In the genomic region with DNA sequence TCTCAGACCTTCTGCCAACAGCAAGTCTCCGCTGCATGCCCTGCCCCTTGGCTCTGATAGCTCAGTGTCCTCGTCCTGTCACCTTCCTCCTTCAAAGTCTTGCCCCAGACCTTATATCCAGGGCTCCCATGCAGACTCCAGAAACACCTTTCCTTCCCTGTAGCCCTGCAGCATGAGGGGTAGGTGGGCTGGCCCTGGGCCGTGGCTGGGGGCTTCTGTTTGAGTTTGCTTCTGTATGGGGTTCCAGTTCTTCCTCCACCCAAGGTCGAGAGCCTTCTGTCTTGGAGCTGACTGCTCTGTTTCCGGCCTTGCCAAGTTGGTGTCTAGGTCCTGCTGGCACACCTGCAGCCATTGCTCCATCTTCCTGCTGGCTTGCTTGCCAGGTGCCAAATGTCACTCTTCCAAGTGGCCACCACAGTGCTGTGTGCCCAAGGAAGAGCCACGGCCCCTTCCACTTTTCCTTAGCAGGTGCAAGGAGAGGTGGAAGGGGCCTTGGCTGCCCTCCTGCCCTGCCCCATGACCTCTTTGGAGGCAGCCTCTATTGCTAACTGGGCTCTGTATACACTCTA, we compare ENCODE assay signal across 34 cellular contexts.
"Had no signal": no experiment of that assay in that cellular context is flagged by ENCODE, and none has a peak within 500 bp of the region (broad histone marks: within the 10 kb centered on the region; RNA-seq: fewer than 3 reads in every experiment).

No MANE protein-coding gene starts in this region.

- H3K4me1 Mint-ChIP-seq: activated B cell treated with CpG ODN at 0.5 μM for 24 hours; activated naive CD8-positive, alpha-beta T cell treated with anti-CD3 and anti-CD28 coated beads, Interleukin-2, amount 50 U/mL, for 24 hours had no signal

- H3K27me3 ChIP-seq: brain microvascular endothelial cell had no signal

- H3K9me3 Mint-ChIP-seq: activated B cell treated with CpG ODN at 0.5 μM for 24 hours; activated CD4-positive, alpha-beta memory T cell treated with anti-CD3 and anti-CD28 coated beads for 36 hours; activated naive CD4-positive, alpha-beta T cell treated with anti-CD3 and anti-CD28 coated beads for 36 hours; activated naive CD8-positive, alpha-beta T cell treated with anti-CD3 and anti-CD28 coated beads, Interleukin-2, amount 50 U/mL, for 24 hours; activated T-cell treated with anti-CD3 and anti-CD28 coated beads, Interleukin-2, amount 50 U/mL, for 4 hours; activated T-helper 1 cell treated with anti-CD3 and anti-CD28 coated beads, Interleukin-12 subunit alpha, Interleukin-12 subunit beta, Interleukin-2, Interleukin-4 antibody, amounts not matched to agents 30 ng/mL and 10 ng/mL and 1 ng/mL, durations not matched to agents 14 hours and 24 hours and 36 hours had no signal

- H3K36me3 ChIP-seq: brain microvascular endothelial cell had no signal

- H3K36me3 Mint-ChIP-seq: activated CD4-positive, alpha-beta memory T cell treated with anti-CD3 and anti-CD28 coated beads for 36 hours; activated naive CD8-positive, alpha-beta T cell had no signal

- DNase-seq: activated B cell treated with CpG ODN at 0.5 μM for 24 hours; activated CD4-positive, alpha-beta memory T cell treated with anti-CD3 and anti-CD28 coated beads for 36 hours; activated CD4-positive, alpha-beta T cell treated with anti-CD3 and anti-CD28 coated beads for 4 hours; activated CD4-positive, alpha-beta T cell treated with anti-CD3 and anti-CD28 coated beads, Interleukin-2, amount 50 U/mL, for 1 hour; activated CD4-positive, CD25-positive, alpha-beta regulatory T cell treated with anti-CD3 and anti-CD28 coated beads, Interleukin-2, amount 50 U/mL, for 72 hours; activated CD8-positive, alpha-beta memory T cell treated with anti-CD3 and anti-CD28 coated beads, Interleukin-2, amount 50 U/mL, for 4 hours; activated gamma-delta T cell treated with Interleukin-2 at 50 U/mL for 16 hours; activated naive CD4-positive, alpha-beta T cell treated with anti-CD3 and anti-CD28 coated beads for 36 hours; activated naive CD8-positive, alpha-beta T cell treated with anti-CD3 and anti-CD28 coated beads, Interleukin-2, amount 50 U/mL, for 24 hours; activated T-cell treated with anti-CD3 and anti-CD28 coated beads for 4 hours; activated T-cell treated with anti-CD3 and anti-CD28 coated beads, Interleukin-2, amount 50 U/mL, for 4 hours; anterior cingulate cortex; brain microvascular endothelial cell; MM.1S; MV-4-11; NCI-H1092; NCI-H1436 treated with DMSO at 0.1 percent for 48 hours; NCI-H1694 treated with DMSO at 0.1 percent for 48 hours; NCI-H2029; NCI-H345; NCI-H524 treated with DMSO at 0.1 percent for 48 hours; PC-9; SIG-M5; T-helper 1 cell; T-helper 2 cell; T-helper 9 cell had no signal

- ATAC-seq: activated naive CD8-positive, alpha-beta T cell treated with anti-CD3 and anti-CD28 coated beads, Interleukin-2, amount 50 U/mL, for 24 hours; activated T-cell treated with anti-CD3 and anti-CD28 coated beads, Interleukin-2, amount 50 U/mL, for 4 hours; Right ventricle myocardium inferior; SK-N-SH treated with all-trans-retinoic acid at 6 μM for 48 hours had no signal

- H3K4me3 ChIP-seq: PC-9 had no signal

- H3K4me3 Mint-ChIP-seq: activated B cell treated with CpG ODN at 0.5 μM for 24 hours; activated CD4-positive, alpha-beta memory T cell treated with anti-CD3 and anti-CD28 coated beads for 36 hours; activated naive CD4-positive, alpha-beta T cell treated with anti-CD3 and anti-CD28 coated beads for 36 hours; activated naive CD8-positive, alpha-beta T cell; activated naive CD8-positive, alpha-beta T cell treated with anti-CD3 and anti-CD28 coated beads, Interleukin-2, amount 50 U/mL, for 24 hours; activated T-cell treated with anti-CD3 and anti-CD28 coated beads, Interleukin-2, amount 50 U/mL, for 4 hours; activated T-helper 1 cell treated with anti-CD3 and anti-CD28 coated beads, Interleukin-12 subunit alpha, Interleukin-12 subunit beta, Interleukin-2, Interleukin-4 antibody, amounts not matched to agents 30 ng/mL and 10 ng/mL and 1 ng/mL, durations not matched to agents 14 hours and 24 hours and 36 hours had no signal

- H3K27ac Mint-ChIP-seq: activated B cell treated with CpG ODN at 0.5 μM for 24 hours; activated CD4-positive, alpha-beta memory T cell treated with anti-CD3 and anti-CD28 coated beads for 36 hours; activated naive CD4-positive, alpha-beta T cell treated with anti-CD3 and anti-CD28 coated beads for 36 hours; activated naive CD8-positive, alpha-beta T cell; activated naive CD8-positive, alpha-beta T cell treated with anti-CD3 and anti-CD28 coated beads, Interleukin-2, amount 50 U/mL, for 24 hours; activated T-helper 1 cell treated with anti-CD3 and anti-CD28 coated beads, Interleukin-12 subunit alpha, Interleukin-12 subunit beta, Interleukin-2, Interleukin-4 antibody, amounts not matched to agents 30 ng/mL and 10 ng/mL and 1 ng/mL, durations not matched to agents 14 hours and 24 hours and 36 hours had no signal

- H3K27ac ChIP-seq: brain microvascular endothelial cell, KMS-11, PC-9, RWPE1, VCaP had no signal

- FAIRE-seq: RCC 7860 had no signal
